Comparison of ENCODE assay signal across 16 cellular contexts in the genomic region with DNA sequence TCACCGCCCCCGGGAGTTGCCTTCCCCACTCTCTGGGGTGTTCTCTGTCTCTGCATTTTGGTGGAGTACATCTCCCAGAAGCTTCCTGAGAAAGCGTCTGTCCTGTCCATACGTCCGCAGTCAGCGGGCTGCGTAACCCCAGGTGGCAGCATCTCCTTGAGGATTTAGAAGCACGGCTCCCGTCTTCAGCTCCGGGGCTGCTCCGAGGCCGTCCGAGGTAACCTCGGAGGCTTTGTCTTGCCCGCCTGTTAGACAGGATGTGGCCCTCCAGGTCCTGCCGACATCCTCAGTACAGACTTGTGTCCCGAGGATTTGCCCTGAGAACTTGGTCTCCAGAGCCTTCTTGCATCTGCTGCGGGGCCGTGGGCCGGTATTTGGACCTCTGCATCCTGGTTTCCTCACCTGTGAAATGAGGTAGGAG. TPM values are rescaled to one million over a fixed set of nuclear protein-coding genes. Genes with fewer than 3 reads are reported as not detected.
A peak's percentile ranks its signal among the peaks of the same experiment; 100 is the strongest.
DNase-seq lines count a peak whose midpoint lies in the region; ATAC-seq, FAIRE-seq and TF ChIP-seq lines count a peak whose summit lies in the region.
"Had no signal": no experiment of that assay in that cellular context is flagged by ENCODE, and none has a peak within 500 bp of the region (broad histone marks: within the 10 kb centered on the region; RNA-seq: fewer than 3 reads in every experiment).

No MANE protein-coding gene starts in this region.

- BruUV-seq in Caco-2 (replicated peaks; lab: Mats Ljungman, UMichigan) = no TSS peak

- TF ChIP-seq POLR2A in H54 (IDR thresholded peaks at IDR 0.05; ENCODE audit: low read depth, low read length) = no peak

- no peaks in the 10 kb centered on the region for H3K27me3 Mint-ChIP-seq in activated T-cell treated with anti-CD3 and anti-CD28 coated beads, Interleukin-2, amount 50 U/mL, for 24 hours
- no peaks in the 10 kb centered on the region for H3K27me3 Mint-ChIP-seq in CD14-positive monocyte (ENCODE audit: low read depth in 3 of 3)
- no peaks in the 10 kb centered on the region for H3K27me3 Mint-ChIP-seq in endodermal cell (ENCODE audit: insufficient read depth)
- H3K27me3 Mint-ChIP-seq in Caco-2 (ENCODE audit: insufficient read depth, unreplicated experiment) = no peaks in the 10 kb centered on the region
- H3K27me3 Mint-ChIP-seq: CD4-positive, alpha-beta memory T cell had no signal

- H3K36me3 ChIP-seq in endodermal cell (ENCODE audit: control insufficient read depth, insufficient read depth, low read length) = peaks cover 60% of the 10 kb centered on the region
- H3K36me3 ChIP-seq in Caco-2 (ENCODE audit: control insufficient read depth, insufficient read depth, low read length) = no peaks in the 10 kb centered on the region
- H3K36me3 ChIP-seq: BE2C had no signal

- H3K4me3 ChIP-seq in endodermal cell (ENCODE audit: low read length) (no peak overlapping the region), Caco-2 (ENCODE audit: low read depth, low read length) (no peak overlapping the region)

- peak; percentile 33 for ATAC-seq in sciatic nerve
- ATAC-seq: Panc1 had no signal

- no peak overlapping the region for H3K27ac ChIP-seq in endodermal cell (ENCODE audit: low read depth, low read length)

- peak; percentile 11 for DNase-seq in activated T-cell treated with anti-CD3 and anti-CD28 coated beads, Interleukin-2, amount 50 U/mL, for 1 hour
- DNase-seq in activated T-cell treated with anti-CD3 and anti-CD28 coated beads, Interleukin-2, amount 50 U/mL, for 24 hours = no peak
- peak; percentile 15 for DNase-seq in CD14-positive monocyte (ENCODE audit: low spot score)
- DNase-seq in endodermal cell = no peak
- peak; percentile 55 for DNase-seq in sciatic nerve (ENCODE audit: low spot score)
- no peak for DNase-seq in SIG-M5 treated with dmso at 0.1 percent for 504 hours (lab: John Stamatoyannopoulos, UW; ENCODE audit: unreplicated experiment)
- DNase-seq in H54 (ENCODE audit: insufficient read length, low spot score) = no peak
- no peak for DNase-seq in Caco-2
- DNase-seq: 8988T; BE2C; CD4-positive, alpha-beta memory T cell; H7; KG1; NCI-H524 had no signal

- H3K36me3 Mint-ChIP-seq in activated T-cell treated with anti-CD3 and anti-CD28 coated beads, Interleukin-2, amount 50 U/mL, for 24 hours (ENCODE audit: low read depth) = peaks cover 95% of the 10 kb centered on the region
- H3K36me3 Mint-ChIP-seq in CD14-positive monocyte (peaks cover 93 to 96% of the 10 kb centered on the region in 2 donors), endodermal cell (ENCODE audit: low read depth) (peaks cover 87% of the 10 kb centered on the region), Caco-2 (ENCODE audit: insufficient read depth, unreplicated experiment) (peaks cover 17% of the 10 kb centered on the region)

- POLR2A ChIA-PET in Caco-2 (lab: Charles Lee) = no interaction called here

- no peaks in the 10 kb centered on the region for H3K27me3 ChIP-seq in endodermal cell (ENCODE audit: control insufficient read depth, insufficient read depth, low read length, poor library complexity, severe bottlenecking)
- no peaks in the 10 kb centered on the region for H3K27me3 ChIP-seq in Caco-2 (replicated peaks; ENCODE audit: control insufficient read depth, insufficient read depth, low read length)
- H3K27me3 ChIP-seq: BE2C had no signal

- CTCF ChIA-PET in Caco-2 (lab: Charles Lee) = no interaction called here

- H3K4me1 Mint-ChIP-seq in activated T-cell treated with anti-CD3 and anti-CD28 coated beads, Interleukin-2, amount 50 U/mL, for 24 hours (ENCODE audit: low read depth) = no peaks in the 10 kb centered on the region
- H3K4me1 Mint-ChIP-seq in CD14-positive monocyte = no peaks in the 10 kb centered on the region
- no peaks in the 10 kb centered on the region for H3K4me1 Mint-ChIP-seq in endodermal cell
- H3K4me1 Mint-ChIP-seq in Caco-2 (ENCODE audit: low read depth, unreplicated experiment) = no peaks in the 10 kb centered on the region
- H3K4me1 Mint-ChIP-seq: CD4-positive, alpha-beta memory T cell had no signal

- FAIRE-seq in H54 (lab: Jason Lieb, UNC) = no peak

- H3K4me3 Mint-ChIP-seq in activated T-cell treated with anti-CD3 and anti-CD28 coated beads, Interleukin-2, amount 50 U/mL, for 24 hours = no peak overlapping the region
- no peak overlapping the region for H3K4me3 Mint-ChIP-seq in CD14-positive monocyte
- H3K4me3 Mint-ChIP-seq in endodermal cell = no peak overlapping the region
- H3K4me3 Mint-ChIP-seq in Caco-2 (ENCODE audit: unreplicated experiment) = no peak overlapping the region
- H3K4me3 Mint-ChIP-seq: CD4-positive, alpha-beta memory T cell had no signal

- H3K27ac Mint-ChIP-seq in activated T-cell treated with anti-CD3 and anti-CD28 coated beads, Interleukin-2, amount 50 U/mL, for 24 hours = no peak overlapping the region
- no peak overlapping the region for H3K27ac Mint-ChIP-seq in CD14-positive monocyte
- H3K27ac Mint-ChIP-seq in endodermal cell = peak overlapping the region; percentile 49
- H3K27ac Mint-ChIP-seq in Caco-2 (ENCODE audit: unreplicated experiment) = no peak overlapping the region

- peaks cover under 1% of the 10 kb centered on the region for H3K9me3 ChIP-seq in endodermal cell (ENCODE audit: control insufficient read depth, low read length)
- no peaks in the 10 kb centered on the region for H3K9me3 ChIP-seq in Caco-2
- H3K9me3 ChIP-seq: BE2C had no signal

- H3K4me1 ChIP-seq in endodermal cell (ENCODE audit: control insufficient read depth, insufficient read depth, low read length) (no peaks in the 10 kb centered on the region), Caco-2 (no peaks in the 10 kb centered on the region)
- H3K4me1 ChIP-seq: BE2C had no signal

- TF ChIP-seq CTCF in CD14-positive monocyte (IDR thresholded peaks at IDR 0.05) (no peak), endodermal cell (conservative IDR thresholded peaks at IDR 0.05) (no peak), Caco-2 (IDR thresholded peaks at IDR 0.05; ENCODE audit: insufficient read depth in 1 of 2, low read depth in 1 of 2, low read length in 1 of 2, severe bottlenecking in 1 of 2, unreplicated experiment in 1 of 2) (no peak)

- intact Hi-C loops in CD14-positive monocyte (cut with micrococcal nuclease) (no loop called here), sciatic nerve (cut with DNase I) (no loop called here), Caco-2 (cut with micrococcal nuclease; ENCODE audit: unreplicated experiment) (no loop called here)

- no peaks in the 10 kb centered on the region for H3K9me3 Mint-ChIP-seq in activated T-cell treated with anti-CD3 and anti-CD28 coated beads, Interleukin-2, amount 50 U/mL, for 24 hours
- H3K9me3 Mint-ChIP-seq in CD14-positive monocyte = peaks cover 64 to 89% (median 77%) of the 10 kb centered on the region in 7 donors
- H3K9me3 Mint-ChIP-seq in endodermal cell = peaks cover 3% of the 10 kb centered on the region
- H3K9me3 Mint-ChIP-seq in Caco-2 (ENCODE audit: unreplicated experiment) = no peaks in the 10 kb centered on the region

- no peak overlapping the region for H3K9ac ChIP-seq in endodermal cell (ENCODE audit: extremely low read depth, low read length, poor library complexity, severe bottlenecking)

- WGBS in endodermal cell (ENCODE audit: insufficient coverage in 1 of 2, insufficient read length in 1 of 2), 2 experiments = 93 to 97% methylated on average over 15 to 20 of the region's 20 CpGs

RNA-seq across cellular contexts. Expression of gene CTDP1, which starts 58.4 kb away (rescaled TPM):
- polyA plus RNA-seq in CD14-positive monocyte = 1 to 10 TPM; 9.1 TPM
- total RNA-seq in endodermal cell (10 to 100 TPM; 29.8 to 35.6 TPM), sciatic nerve (15.7 TPM), Caco-2 (2022) (14.7 and 16.1 TPM in 2 replicates)
- polyA plus RNA-seq in endodermal cell (2013, experiment 1 of 2) = 21.1 TPM
- polyA plus RNA-seq in endodermal cell (2013, experiment 2 of 2) = 18.8 TPM

RNA-seq across cellular contexts. Expression of gene KCNG2, which starts 59.7 kb away (rescaled TPM):
- not detected for polyA plus RNA-seq in CD14-positive monocyte
- total RNA-seq in endodermal cell (not detected), sciatic nerve (0.22 TPM), Caco-2 (2022) (not detected in 2 replicates)
- polyA plus RNA-seq in endodermal cell (2013, experiment 1 of 2) = 0.32 TPM
- polyA plus RNA-seq in endodermal cell (2013, experiment 2 of 2) = not detected
- total RNA-seq: CD4-positive, alpha-beta memory T cell; M059J had no signal
- polyA plus RNA-seq: CD4-positive, alpha-beta memory T cell had no signal

Comparison
In these comparisons a context has a peak if more than half of its experiments do, and no peak if none do; other contexts are left out.
1. DNase-seq: peak in activated T-cell treated with anti-CD3 and anti-CD28 coated beads, Interleukin-2, amount 50 U/mL, for 1 hour (single experiment), CD14-positive monocyte (single experiment) and sciatic nerve (single experiment); none in activated T-cell treated with anti-CD3 and anti-CD28 coated beads, Interleukin-2, amount 50 U/mL, for 24 hours (single experiment), endodermal cell (single experiment), SIG-M5 treated with dmso at 0.1 percent for 504 hours (single experiment), H54 (single experiment) and Caco-2 (0 of 2).